15 cellular contexts compared by ENCODE assay signal in genomic region chr2:3483986-3484960, GRCh38.
"Had no signal": no experiment of that assay in that cellular context is flagged by ENCODE, and none has a peak within 500 bp of the region (broad histone marks: within the 10 kb centered on the region; RNA-seq: fewer than 3 reads in every experiment).

No MANE protein-coding gene starts in this region.

- H3K9me3 Mint-ChIP-seq: activated T-cell treated with anti-CD3 and anti-CD28 coated beads, Interleukin-2, amount 50 U/mL, for 72 hours; stimulated activated naive CD8-positive, alpha-beta T cell treated with anti-CD3 and anti-CD28 coated beads, Interleukin-15, Interleukin-2, amounts not matched to agents 100 ng/mL and 50 ng/mL, for 24 hours had no signal

- H3K4me3 ChIP-seq: cardiac muscle cell, coronary artery, thoracic aorta, uterus had no signal

- H3K4me1 ChIP-seq: uterus had no signal

- H3K9me3 ChIP-seq: thoracic aorta, uterus had no signal

- H3K27ac Mint-ChIP-seq: activated T-cell treated with anti-CD3 and anti-CD28 coated beads, Interleukin-2, amount 50 U/mL, for 72 hours; mesothelial cell of epicardium; stimulated activated naive CD8-positive, alpha-beta T cell treated with anti-CD3 and anti-CD28 coated beads, Interleukin-15, Interleukin-2, amounts not matched to agents 100 ng/mL and 50 ng/mL, for 24 hours had no signal

- FAIRE-seq: keratinocyte had no signal

- DNase-seq: activated CD4-positive, alpha-beta T cell treated with anti-CD3 and anti-CD28 coated beads for 1 hour; activated CD4-positive, alpha-beta T cell treated with anti-CD3 and anti-CD28 coated beads, Interleukin-2, amount 50 U/mL, for 48 hours; effector CD8-positive, alpha-beta T cell; foreskin melanocyte; stimulated activated CD4-positive, alpha-beta T cell treated with anti-CD3 and anti-CD28 coated beads, Interleukin-4, amount 100 ng/mL, for 1 hour; stimulated activated CD8-positive, alpha-beta memory T cell treated with anti-CD3 and anti-CD28 coated beads, Interleukin-4, amount 100 ng/mL, for 48 hours; T-helper 9 cell had no signal

- H3K36me3 ChIP-seq: uterus had no signal

- H3K27me3 ChIP-seq: cardiac muscle cell, uterus had no signal
